ENCODE assay signal across 25 cellular contexts in the genomic region with DNA sequence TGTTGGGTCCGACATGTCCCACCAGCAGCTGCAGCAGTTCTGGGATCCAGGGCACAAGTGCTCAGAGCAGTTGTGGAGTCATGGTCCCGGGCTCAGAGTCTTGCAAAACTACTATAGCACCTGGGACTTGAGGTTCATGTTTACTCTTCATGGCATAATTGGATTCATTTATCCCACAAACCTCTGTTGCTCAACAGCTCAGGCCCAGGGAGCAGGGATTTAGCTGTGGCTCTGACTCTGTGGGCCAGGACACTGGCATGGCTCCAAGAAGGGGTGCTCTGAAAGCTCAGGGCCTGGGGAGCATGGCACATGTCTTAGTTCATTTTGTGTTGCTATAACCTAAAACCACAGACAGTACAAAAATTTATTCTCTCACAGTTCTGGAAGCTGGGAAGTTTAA.
A peak's percentile ranks its signal among the peaks of the same experiment; 100 is the strongest.
DNase-seq lines count a peak whose midpoint lies in the region; ATAC-seq, FAIRE-seq and TF ChIP-seq lines count a peak whose summit lies in the region.
"Had no signal": no experiment of that assay in that cellular context is flagged by ENCODE, and none has a peak within 500 bp of the region (broad histone marks: within the 10 kb centered on the region; RNA-seq: fewer than 3 reads in every experiment).

No MANE protein-coding gene starts in this region.

- in situ Hi-C loops in HepG2 (cut with HindIII; ENCODE audit: extremely low pct_ligation_motif_present, low pct_unique_long_range_greater_than_20kb) = no loop called here

- H3K9me3 ChIP-seq in liver (ENCODE audit: control insufficient read depth in 4 of 4, low read length in 3 of 4) (peaks cover 0 to 17% (median 5%) of the 10 kb centered on the region in 4 donors), HepG2 (ENCODE audit: low read length) (peaks cover 74% of the 10 kb centered on the region)
- H3K9me3 ChIP-seq: colonic mucosa, HAP-1, Peyer's patch, prostate gland, thyroid gland had no signal

- H3K4me2 ChIP-seq in HepG2 (ENCODE audit: low read depth, low read length) = no peak overlapping the region

- no peaks in the 10 kb centered on the region for H4K20me1 ChIP-seq in HepG2 (ENCODE audit: insufficient read depth, low read length)

- BruUV-seq in HepG2 (replicated peaks; lab: Mats Ljungman, UMichigan) = no TSS peak

- no peak overlapping the region for H3K4me3 ChIP-seq in liver (ENCODE audit: low read depth in 1 of 3, low read length in 3 of 3)
- H3K4me3 ChIP-seq in HepG2 (replicated peaks in 1 of 3; ENCODE audit: insufficient read depth in 1 of 3, low read depth in 2 of 3, low read length in 3 of 3) = no peak overlapping the region
- H3K4me3 ChIP-seq: adrenal gland, colonic mucosa, GM12878, HAP-1, Peyer's patch, prostate gland, thyroid gland had no signal

- H3K27me3 ChIP-seq in liver (ENCODE audit: control insufficient read depth in 4 of 4, insufficient read depth in 4 of 4, low read length in 3 of 4) (no peaks in the 10 kb centered on the region), HepG2 (ENCODE audit: control insufficient read depth in 1 of 2, insufficient read depth in 2 of 2, low read length in 2 of 2) (no peaks in the 10 kb centered on the region)
- H3K27me3 ChIP-seq: adrenal gland, colonic mucosa, Peyer's patch, thyroid gland had no signal

- no peak overlapping the region for H2AFZ ChIP-seq in HepG2 (ENCODE audit: low read length)

- TF ChIP-seq RAD21 in liver (IDR thresholded peaks at IDR 0.05) (no peak), HepG2 (CRISPR knock-in tag; IDR thresholded peaks at IDR 0.05) (no peak)

- H3K79me2 ChIP-seq in HepG2 (ENCODE audit: insufficient read depth, low read length) = no peaks in the 10 kb centered on the region

- H3K9ac ChIP-seq in liver (ENCODE audit: low read depth in 1 of 2, low read length in 2 of 2) = no peak overlapping the region
- H3K9ac ChIP-seq in HepG2 (ENCODE audit: insufficient read depth, low read depth, low read length) = no peak overlapping the region

- no peak overlapping the region for H3K27ac ChIP-seq in liver (ENCODE audit: low read depth in 1 of 2, low read length in 2 of 2)
- H3K27ac ChIP-seq in HepG2 (ENCODE audit: extremely low read length, insufficient read depth, low read length) = no peak overlapping the region
- H3K27ac ChIP-seq: adrenal gland, colonic mucosa, Peyer's patch, prostate gland, thyroid gland had no signal

- FAIRE-seq in HepG2 (lab: Jason Lieb, UNC) = no peak
- FAIRE-seq: GM12878 had no signal

- TF ChIP-seq EP300 in HepG2 (IDR thresholded peaks at IDR 0.05; ENCODE audit: low read depth in 2 of 2, low read length in 2 of 2) (no peak), HepG2 (CRISPR knock-in tag; IDR thresholded peaks at IDR 0.05; ENCODE audit: borderline replicate concordance) (no peak)

- DNase-seq in HepG2 (ENCODE audit: low spot score) = no peak
- peak; percentile 17 for DNase-seq in T1000 (lab: John Stamatoyannopoulos, UW)
- DNase-seq in iris pigment epithelial cell (ENCODE audit: low read depth) = peak; percentile 35
- no peak for DNase-seq in NCI-H526 (lab: John Stamatoyannopoulos, UW)
- DNase-seq in cerebellum (ENCODE audit: low spot score) = no peak
- DNase-seq: activated CD4-positive, alpha-beta T cell treated with anti-CD3 and anti-CD28 coated beads for 36 hours; activated CD8-positive, alpha-beta memory T cell treated with anti-CD3 and anti-CD28 coated beads for 24 hours; activated T-cell treated with anti-CD3 and anti-CD28 coated beads, Interleukin-2, amount 50 U/mL, for 24 hours; colonic mucosa; endodermal cell; KG1; NCI-H146; NCI-H510A; NK-92 treated with Interleukin-12 subunit alpha and Interleukin-12 subunit beta, amount 100 ng/mL, for 24 hours; Peyer's patch; stimulated activated naive CD8-positive, alpha-beta T cell treated with anti-CD3 and anti-CD28 coated beads, Interleukin-15, amount 100 ng/mL, for 72 hours; T-helper 17 cell; thyroid gland had no signal

- ATAC-seq in HepG2 (no peak), HG03521 (IDR thresholded peaks at IDR 0.05; ENCODE audit: unreplicated experiment) (no peak), GM18909 (IDR thresholded peaks at IDR 0.05; ENCODE audit: poor library complexity, unreplicated experiment) (no peak)
- ATAC-seq: activated CD4-positive, alpha-beta T cell treated with anti-CD3 and anti-CD28 coated beads for 36 hours; GM12878; stimulated activated naive CD8-positive, alpha-beta T cell treated with anti-CD3 and anti-CD28 coated beads, Interleukin-15, amount 100 ng/mL, for 72 hours; T-helper 17 cell had no signal

- H3K36me3 ChIP-seq in liver (ENCODE audit: control insufficient read depth in 4 of 4, insufficient read depth in 3 of 4, low read depth in 1 of 4, low read length in 3 of 4) = no peaks in the 10 kb centered on the region
- H3K36me3 ChIP-seq in HepG2 (replicated peaks in 1 of 2; ENCODE audit: control insufficient read depth in 1 of 2, insufficient read depth in 2 of 2, low read length in 2 of 2) = no peaks in the 10 kb centered on the region
- H3K36me3 ChIP-seq: adrenal gland, colonic mucosa, HAP-1, Peyer's patch, prostate gland, thyroid gland had no signal

- CTCF ChIA-PET in HepG2 (lab: Yijun Ruan, JAX; ENCODE audit: low intra/inter-chr PET ratio, low total read pairs) = no interaction called here

- TF ChIP-seq CTCF in liver (IDR thresholded peaks at IDR 0.05; ENCODE audit: low read depth, low read length, missing input control) (no peak), HepG2 (CRISPR knock-in tag; IDR thresholded peaks at IDR 0.05) (no peak)

- H3K4me1 ChIP-seq in liver (ENCODE audit: control insufficient read depth in 4 of 4, insufficient read depth in 4 of 4, low read length in 3 of 4) (peaks cover 0 to 8% (median 2%) of the 10 kb centered on the region in 4 donors), HepG2 (ENCODE audit: insufficient read depth, low read length) (no peaks in the 10 kb centered on the region)
- H3K4me1 ChIP-seq: colonic mucosa, HAP-1, Peyer's patch, prostate gland, thyroid gland had no signal

- WGBS in liver = 55% methylated on average over 2 of the region's 2 CpGs
- 0% methylated on average over 1 of the region's 2 CpGs for WGBS in HepG2 (ENCODE audit: low lambda C conversion rate)

- POLR2A ChIA-PET in HepG2 (lab: Yijun Ruan, JAX) = no interaction called here

- TF ChIP-seq POLR2A in HepG2 (IDR thresholded peaks at IDR 0.05; ENCODE audit: insufficient read depth in 1 of 2, low read depth in 2 of 2, low read length in 2 of 2) = no peak

- intact Hi-C loops in HepG2 (cut with micrococcal nuclease; ENCODE audit: unreplicated experiment) = no loop called here

TF ChIP-seq in liver, 16 proteins besides CTCF, POLR2A, EP300 and RAD21:
- TF ChIP-seq, protein P1, sequence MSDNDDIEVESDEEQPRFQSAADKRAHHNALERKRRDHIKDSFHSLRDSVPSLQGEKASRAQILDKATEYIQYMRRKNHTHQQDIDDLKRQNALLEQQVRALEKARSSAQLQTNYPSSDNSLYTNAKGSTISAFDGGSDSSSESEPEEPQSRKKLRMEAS (IDR thresholded peaks at IDR 0.05) = no peak
- TF ChIP-seq RXRA (IDR thresholded peaks at IDR 0.05) (peak; percentile 20 to 31), FOXA2 (IDR thresholded peaks at IDR 0.05) (peak; percentile 53), HNF4A (conservative IDR thresholded peaks at IDR 0.05) (peak; percentile 33 to 58)

TF ChIP-seq in HepG2, 621 proteins besides CTCF, POLR2A, EP300 and RAD21 (continues in another document):
- TF ChIP-seq NCOA1 (CRISPR knock-in tag; IDR thresholded peaks at IDR 0.05) = no peak
- TF ChIP-seq KLF6 (CRISPR knock-in tag; IDR thresholded peaks at IDR 0.05) = no peak
- no peak for TF ChIP-seq MLLT10 (CRISPR knock-in tag; IDR thresholded peaks at IDR 0.05)
- no peak for TF ChIP-seq PHB2 (IDR thresholded peaks at IDR 0.05; ENCODE audit: partially characterized antibody)
- TF ChIP-seq, protein P2, sequence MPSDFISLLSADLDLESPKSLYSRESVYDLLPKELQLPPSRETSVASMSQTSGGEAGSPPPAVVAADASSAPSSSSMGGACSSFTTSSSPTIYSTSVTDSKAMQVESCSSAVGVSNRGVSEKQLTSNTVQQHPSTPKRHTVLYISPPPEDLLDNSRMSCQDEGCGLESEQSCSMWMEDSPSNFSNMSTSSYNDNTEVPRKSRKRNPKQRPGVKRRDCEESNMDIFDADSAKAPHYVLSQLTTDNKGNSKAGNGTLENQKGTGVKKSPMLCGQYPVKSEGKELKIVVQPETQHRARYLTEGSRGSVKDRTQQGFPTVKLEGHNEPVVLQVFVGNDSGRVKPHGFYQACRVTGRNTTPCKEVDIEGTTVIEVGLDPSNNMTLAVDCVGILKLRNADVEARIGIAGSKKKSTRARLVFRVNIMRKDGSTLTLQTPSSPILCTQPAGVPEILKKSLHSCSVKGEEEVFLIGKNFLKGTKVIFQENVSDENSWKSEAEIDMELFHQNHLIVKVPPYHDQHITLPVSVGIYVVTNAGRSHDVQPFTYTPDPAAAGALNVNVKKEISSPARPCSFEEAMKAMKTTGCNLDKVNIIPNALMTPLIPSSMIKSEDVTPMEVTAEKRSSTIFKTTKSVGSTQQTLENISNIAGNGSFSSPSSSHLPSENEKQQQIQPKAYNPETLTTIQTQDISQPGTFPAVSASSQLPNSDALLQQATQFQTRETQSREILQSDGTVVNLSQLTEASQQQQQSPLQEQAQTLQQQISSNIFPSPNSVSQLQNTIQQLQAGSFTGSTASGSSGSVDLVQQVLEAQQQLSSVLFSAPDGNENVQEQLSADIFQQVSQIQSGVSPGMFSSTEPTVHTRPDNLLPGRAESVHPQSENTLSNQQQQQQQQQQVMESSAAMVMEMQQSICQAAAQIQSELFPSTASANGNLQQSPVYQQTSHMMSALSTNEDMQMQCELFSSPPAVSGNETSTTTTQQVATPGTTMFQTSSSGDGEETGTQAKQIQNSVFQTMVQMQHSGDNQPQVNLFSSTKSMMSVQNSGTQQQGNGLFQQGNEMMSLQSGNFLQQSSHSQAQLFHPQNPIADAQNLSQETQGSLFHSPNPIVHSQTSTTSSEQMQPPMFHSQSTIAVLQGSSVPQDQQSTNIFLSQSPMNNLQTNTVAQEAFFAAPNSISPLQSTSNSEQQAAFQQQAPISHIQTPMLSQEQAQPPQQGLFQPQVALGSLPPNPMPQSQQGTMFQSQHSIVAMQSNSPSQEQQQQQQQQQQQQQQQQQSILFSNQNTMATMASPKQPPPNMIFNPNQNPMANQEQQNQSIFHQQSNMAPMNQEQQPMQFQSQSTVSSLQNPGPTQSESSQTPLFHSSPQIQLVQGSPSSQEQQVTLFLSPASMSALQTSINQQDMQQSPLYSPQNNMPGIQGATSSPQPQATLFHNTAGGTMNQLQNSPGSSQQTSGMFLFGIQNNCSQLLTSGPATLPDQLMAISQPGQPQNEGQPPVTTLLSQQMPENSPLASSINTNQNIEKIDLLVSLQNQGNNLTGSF (CRISPR knock-in tag; IDR thresholded peaks at IDR 0.05) = no peak
- no peak for TF ChIP-seq ZNF776 (CRISPR knock-in tag; IDR thresholded peaks at IDR 0.05)
- no peak for TF ChIP-seq ZNF207 (IDR thresholded peaks at IDR 0.05; ENCODE audit: borderline replicate concordance)

Comparison
In these comparisons a context has a peak if more than half of its experiments do, and no peak if none do; other contexts are left out.
1. DNase-seq: peak in T1000 (single experiment) and iris pigment epithelial cell (single experiment); none in HepG2 (single experiment), NCI-H526 (0 of 2) and cerebellum (single experiment).